Comparison of ENCODE assay signal across 8 cellular contexts in the genomic region with DNA sequence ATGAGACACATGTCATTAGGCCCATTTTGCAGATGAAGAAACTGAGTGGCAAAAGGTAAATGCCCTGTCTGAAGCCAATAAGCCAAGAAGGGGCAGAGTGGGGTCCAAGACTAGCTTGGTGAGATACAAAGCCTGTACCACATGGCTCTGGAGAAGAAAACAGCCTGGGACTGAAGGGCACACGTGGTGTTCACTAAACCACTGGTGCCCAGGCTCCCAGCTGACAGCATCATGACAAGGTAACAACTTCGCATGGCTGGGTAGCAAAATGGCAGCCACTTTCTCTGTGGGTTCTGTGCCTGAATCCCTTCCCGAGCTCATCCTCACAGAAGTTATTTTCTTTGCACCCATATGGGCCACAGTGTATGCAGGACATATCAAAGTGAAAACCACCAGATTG.
"Had no signal": no experiment of that assay in that cellular context is flagged by ENCODE, and none has a peak within 500 bp of the region (broad histone marks: within the 10 kb centered on the region; RNA-seq: fewer than 3 reads in every experiment).

No MANE protein-coding gene starts in this region.

- ATAC-seq: GM12878 had no signal

- H3K4me3 ChIP-seq: GM12878 had no signal

- DNase-seq: GDM1, GF-D8 had no signal

- FAIRE-seq: G401.6, GM12878, GM12891, GM12892, GM18507, GM19239 had no signal
